Comparison of ENCODE assay signal across 2 cellular contexts in genomic region chr4:1044469-1045192, GRCh38.
TF ChIP-seq lines count a peak whose summit lies in the region.

No MANE protein-coding gene starts in this region.

TF ChIP-seq in A549, 52 proteins besides CTCF, POLR2A, EP300 and RAD21:
- TF ChIP-seq, protein P1, sequence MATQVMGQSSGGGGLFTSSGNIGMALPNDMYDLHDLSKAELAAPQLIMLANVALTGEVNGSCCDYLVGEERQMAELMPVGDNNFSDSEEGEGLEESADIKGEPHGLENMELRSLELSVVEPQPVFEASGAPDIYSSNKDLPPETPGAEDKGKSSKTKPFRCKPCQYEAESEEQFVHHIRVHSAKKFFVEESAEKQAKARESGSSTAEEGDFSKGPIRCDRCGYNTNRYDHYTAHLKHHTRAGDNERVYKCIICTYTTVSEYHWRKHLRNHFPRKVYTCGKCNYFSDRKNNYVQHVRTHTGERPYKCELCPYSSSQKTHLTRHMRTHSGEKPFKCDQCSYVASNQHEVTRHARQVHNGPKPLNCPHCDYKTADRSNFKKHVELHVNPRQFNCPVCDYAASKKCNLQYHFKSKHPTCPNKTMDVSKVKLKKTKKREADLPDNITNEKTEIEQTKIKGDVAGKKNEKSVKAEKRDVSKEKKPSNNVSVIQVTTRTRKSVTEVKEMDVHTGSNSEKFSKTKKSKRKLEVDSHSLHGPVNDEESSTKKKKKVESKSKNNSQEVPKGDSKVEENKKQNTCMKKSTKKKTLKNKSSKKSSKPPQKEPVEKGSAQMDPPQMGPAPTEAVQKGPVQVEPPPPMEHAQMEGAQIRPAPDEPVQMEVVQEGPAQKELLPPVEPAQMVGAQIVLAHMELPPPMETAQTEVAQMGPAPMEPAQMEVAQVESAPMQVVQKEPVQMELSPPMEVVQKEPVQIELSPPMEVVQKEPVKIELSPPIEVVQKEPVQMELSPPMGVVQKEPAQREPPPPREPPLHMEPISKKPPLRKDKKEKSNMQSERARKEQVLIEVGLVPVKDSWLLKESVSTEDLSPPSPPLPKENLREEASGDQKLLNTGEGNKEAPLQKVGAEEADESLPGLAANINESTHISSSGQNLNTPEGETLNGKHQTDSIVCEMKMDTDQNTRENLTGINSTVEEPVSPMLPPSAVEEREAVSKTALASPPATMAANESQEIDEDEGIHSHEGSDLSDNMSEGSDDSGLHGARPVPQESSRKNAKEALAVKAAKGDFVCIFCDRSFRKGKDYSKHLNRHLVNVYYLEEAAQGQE (IDR thresholded peaks at IDR 0.05), result no peak
- TF ChIP-seq MYC (IDR thresholded peaks at IDR 0.05; ENCODE audit: borderline replicate concordance, low read length), result no peak
- no peak for TF ChIP-seq RARB (CRISPR knock-in tag; IDR thresholded peaks at IDR 0.05)
- TF ChIP-seq RNF2 (IDR thresholded peaks at IDR 0.05; ENCODE audit: borderline replicate concordance, low read depth), result no peak
- TF ChIP-seq ZSCAN20 (CRISPR knock-in tag; IDR thresholded peaks at IDR 0.05), result no peak
- TF ChIP-seq CBX8 (IDR thresholded peaks at IDR 0.05), result no peak
- TF ChIP-seq BHLHE40 (IDR thresholded peaks at IDR 0.05; ENCODE audit: low read depth, low read length), result no peak
- no peak for TF ChIP-seq POLR2AphosphoS2 (conservative IDR thresholded peaks at IDR 0.05; ENCODE audit: low read length)
- no peak for TF ChIP-seq ATOH8 (CRISPR knock-in tag; IDR thresholded peaks at IDR 0.05; ENCODE audit: low read depth)
- TF ChIP-seq HOXB13 (CRISPR knock-in tag; IDR thresholded peaks at IDR 0.05; ENCODE audit: low read depth), result no peak
- TF ChIP-seq, protein P2, sequence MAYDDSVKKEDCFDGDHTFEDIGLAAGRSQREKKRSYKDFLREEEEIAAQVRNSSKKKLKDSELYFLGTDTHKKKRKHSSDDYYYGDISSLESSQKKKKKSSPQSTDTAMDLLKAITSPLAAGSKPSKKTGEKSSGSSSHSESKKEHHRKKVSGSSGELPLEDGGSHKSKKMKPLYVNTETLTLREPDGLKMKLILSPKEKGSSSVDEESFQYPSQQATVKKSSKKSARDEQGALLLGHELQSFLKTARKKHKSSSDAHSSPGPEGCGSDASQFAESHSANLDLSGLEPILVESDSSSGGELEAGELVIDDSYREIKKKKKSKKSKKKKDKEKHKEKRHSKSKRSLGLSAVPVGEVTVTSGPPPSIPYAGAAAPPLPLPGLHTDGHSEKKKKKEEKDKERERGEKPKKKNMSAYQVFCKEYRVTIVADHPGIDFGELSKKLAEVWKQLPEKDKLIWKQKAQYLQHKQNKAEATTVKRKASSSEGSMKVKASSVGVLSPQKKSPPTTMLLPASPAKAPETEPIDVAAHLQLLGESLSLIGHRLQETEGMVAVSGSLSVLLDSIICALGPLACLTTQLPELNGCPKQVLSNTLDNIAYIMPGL (CRISPR knock-in tag; IDR thresholded peaks at IDR 0.05; ENCODE audit: borderline replicate concordance), result no peak
- TF ChIP-seq SREBF2 (IDR thresholded peaks at IDR 0.05), result no peak

TF ChIP-seq in GM23338, 12 proteins besides CTCF, POLR2A, EP300 and RAD21 (continued from another document):
- TF ChIP-seq, protein P1 (IDR thresholded peaks at IDR 0.05; ENCODE audit: unreplicated experiment), result no peak
- TF ChIP-seq ZNF114 (CRISPR knock-in tag; IDR thresholded peaks at IDR 0.05) (no peak), ZNF331 (CRISPR knock-in tag; IDR thresholded peaks at IDR 0.05; ENCODE audit: low read depth) (no peak), CREB1 (CRISPR knock-in tag; IDR thresholded peaks at IDR 0.05; ENCODE audit: low read depth) (no peak), JUNB (IDR thresholded peaks at IDR 0.05; ENCODE audit: unreplicated experiment) (no peak), EZH2phosphoT487 (IDR thresholded peaks at IDR 0.05; ENCODE audit: unreplicated experiment) (no peak), POLR2AphosphoS5 (IDR thresholded peaks at IDR 0.05; ENCODE audit: low read depth) (no peak), EZH2 (IDR thresholded peaks at IDR 0.05; ENCODE audit: low read depth, unreplicated experiment) (no peak)
- TF ChIP-seq, protein P3, sequence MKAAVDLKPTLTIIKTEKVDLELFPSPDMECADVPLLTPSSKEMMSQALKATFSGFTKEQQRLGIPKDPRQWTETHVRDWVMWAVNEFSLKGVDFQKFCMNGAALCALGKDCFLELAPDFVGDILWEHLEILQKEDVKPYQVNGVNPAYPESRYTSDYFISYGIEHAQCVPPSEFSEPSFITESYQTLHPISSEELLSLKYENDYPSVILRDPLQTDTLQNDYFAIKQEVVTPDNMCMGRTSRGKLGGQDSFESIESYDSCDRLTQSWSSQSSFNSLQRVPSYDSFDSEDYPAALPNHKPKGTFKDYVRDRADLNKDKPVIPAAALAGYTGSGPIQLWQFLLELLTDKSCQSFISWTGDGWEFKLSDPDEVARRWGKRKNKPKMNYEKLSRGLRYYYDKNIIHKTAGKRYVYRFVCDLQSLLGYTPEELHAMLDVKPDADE (IDR thresholded peaks at IDR 0.05), result no peak
- TF ChIP-seq, protein P4, sequence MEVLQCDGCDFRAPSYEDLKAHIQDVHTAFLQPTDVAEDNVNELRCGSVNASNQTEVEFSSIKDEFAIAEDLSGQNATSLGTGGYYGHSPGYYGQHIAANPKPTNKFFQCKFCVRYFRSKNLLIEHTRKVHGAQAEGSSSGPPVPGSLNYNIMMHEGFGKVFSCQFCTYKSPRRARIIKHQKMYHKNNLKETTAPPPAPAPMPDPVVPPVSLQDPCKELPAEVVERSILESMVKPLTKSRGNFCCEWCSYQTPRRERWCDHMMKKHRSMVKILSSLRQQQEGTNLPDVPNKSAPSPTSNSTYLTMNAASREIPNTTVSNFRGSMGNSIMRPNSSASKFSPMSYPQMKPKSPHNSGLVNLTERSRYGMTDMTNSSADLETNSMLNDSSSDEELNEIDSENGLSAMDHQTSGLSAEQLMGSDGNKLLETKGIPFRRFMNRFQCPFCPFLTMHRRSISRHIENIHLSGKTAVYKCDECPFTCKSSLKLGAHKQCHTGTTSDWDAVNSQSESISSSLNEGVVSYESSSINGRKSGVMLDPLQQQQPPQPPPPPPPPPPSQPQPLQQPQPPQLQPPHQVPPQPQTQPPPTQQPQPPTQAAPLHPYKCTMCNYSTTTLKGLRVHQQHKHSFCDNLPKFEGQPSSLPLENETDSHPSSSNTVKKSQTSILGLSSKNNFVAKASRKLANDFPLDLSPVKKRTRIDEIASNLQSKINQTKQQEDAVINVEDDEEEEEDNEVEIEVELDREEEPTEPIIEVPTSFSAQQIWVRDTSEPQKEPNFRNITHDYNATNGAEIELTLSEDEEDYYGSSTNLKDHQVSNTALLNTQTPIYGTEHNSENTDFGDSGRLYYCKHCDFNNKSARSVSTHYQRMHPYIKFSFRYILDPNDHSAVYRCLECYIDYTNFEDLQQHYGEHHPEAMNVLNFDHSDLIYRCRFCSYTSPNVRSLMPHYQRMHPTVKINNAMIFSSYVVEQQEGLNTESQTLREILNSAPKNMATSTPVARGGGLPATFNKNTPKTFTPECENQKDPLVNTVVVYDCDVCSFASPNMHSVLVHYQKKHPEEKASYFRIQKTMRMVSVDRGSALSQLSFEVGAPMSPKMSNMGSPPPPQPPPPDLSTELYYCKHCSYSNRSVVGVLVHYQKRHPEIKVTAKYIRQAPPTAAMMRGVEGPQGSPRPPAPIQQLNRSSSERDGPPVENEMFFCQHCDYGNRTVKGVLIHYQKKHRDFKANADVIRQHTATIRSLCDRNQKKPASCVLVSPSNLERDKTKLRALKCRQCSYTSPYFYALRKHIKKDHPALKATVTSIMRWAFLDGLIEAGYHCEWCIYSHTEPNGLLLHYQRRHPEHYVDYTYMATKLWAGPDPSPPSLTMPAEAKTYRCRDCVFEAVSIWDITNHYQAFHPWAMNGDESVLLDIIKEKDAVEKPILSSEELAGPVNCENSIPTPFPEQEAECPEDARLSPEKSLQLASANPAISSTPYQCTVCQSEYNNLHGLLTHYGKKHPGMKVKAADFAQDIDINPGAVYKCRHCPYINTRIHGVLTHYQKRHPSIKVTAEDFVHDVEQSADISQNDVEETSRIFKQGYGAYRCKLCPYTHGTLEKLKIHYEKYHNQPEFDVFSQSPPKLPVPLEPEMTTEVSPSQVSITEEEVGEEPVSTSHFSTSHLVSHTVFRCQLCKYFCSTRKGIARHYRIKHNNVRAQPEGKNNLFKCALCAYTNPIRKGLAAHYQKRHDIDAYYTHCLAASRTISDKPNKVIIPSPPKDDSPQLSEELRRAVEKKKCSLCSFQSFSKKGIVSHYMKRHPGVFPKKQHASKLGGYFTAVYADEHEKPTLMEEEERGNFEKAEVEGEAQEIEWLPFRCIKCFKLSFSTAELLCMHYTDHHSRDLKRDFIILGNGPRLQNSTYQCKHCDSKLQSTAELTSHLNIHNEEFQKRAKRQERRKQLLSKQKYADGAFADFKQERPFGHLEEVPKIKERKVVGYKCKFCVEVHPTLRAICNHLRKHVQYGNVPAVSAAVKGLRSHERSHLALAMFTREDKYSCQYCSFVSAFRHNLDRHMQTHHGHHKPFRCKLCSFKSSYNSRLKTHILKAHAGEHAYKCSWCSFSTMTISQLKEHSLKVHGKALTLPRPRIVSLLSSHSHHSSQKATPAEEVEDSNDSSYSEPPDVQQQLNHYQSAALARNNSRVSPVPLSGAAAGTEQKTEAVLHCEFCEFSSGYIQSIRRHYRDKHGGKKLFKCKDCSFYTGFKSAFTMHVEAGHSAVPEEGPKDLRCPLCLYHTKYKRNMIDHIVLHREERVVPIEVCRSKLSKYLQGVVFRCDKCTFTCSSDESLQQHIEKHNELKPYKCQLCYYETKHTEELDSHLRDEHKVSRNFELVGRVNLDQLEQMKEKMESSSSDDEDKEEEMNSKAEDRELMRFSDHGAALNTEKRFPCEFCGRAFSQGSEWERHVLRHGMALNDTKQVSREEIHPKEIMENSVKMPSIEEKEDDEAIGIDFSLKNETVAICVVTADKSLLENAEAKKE (CRISPR knock-in tag; IDR thresholded peaks at IDR 0.05), result no peak
